Comparison of ENCODE assay signal across 14 cellular contexts in the genomic region with DNA sequence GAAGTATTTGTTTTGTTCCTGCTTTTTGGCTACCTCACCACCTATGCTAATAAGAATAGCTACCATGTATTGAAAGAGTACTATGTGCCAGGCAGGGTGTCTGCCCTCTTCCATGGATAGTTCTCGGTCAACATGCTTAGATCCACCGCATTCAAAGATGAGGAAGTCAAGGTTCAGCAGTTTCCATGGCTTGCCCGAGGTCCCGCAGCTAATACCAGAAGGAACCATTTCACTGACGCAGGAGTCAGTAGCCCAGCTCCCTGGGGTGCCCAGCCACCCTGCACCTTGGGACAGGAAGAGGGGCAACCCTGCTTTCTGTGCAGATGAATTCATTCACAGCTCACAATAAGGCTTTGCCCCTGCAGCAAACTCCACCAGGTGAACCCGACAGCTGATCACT.
A peak's percentile ranks its signal among the peaks of the same experiment; 100 is the strongest.
DNase-seq lines count a peak whose midpoint lies in the region; ATAC-seq and TF ChIP-seq lines count a peak whose summit lies in the region.
"Had no signal": no experiment of that assay in that cellular context is flagged by ENCODE, and none has a peak within 500 bp of the region (broad histone marks: within the 10 kb centered on the region; RNA-seq: fewer than 3 reads in every experiment).

No MANE protein-coding gene starts in this region.

- H2BK15ac ChIP-seq in mesenchymal stem cell (ENCODE audit: low read depth, poor library complexity, severe bottlenecking) = no peak overlapping the region

- H3K18ac ChIP-seq in mesenchymal stem cell (ENCODE audit: low read depth in 1 of 2, low read length in 2 of 2) = no peak overlapping the region

- H3K9ac ChIP-seq in BLaER1 treated with 17β-estradiol and CSF1 and Interleukin-3, amounts not matched to agents 10 nM and 100 nM = no peak overlapping the region
- H3K9ac ChIP-seq in mesenchymal stem cell (ENCODE audit: low read length) = no peak overlapping the region
- H3K9ac ChIP-seq: KMS-11 had no signal

- 87% methylated on average over 5 of the region's 6 CpGs for WGBS in mesenchymal stem cell

- no peak overlapping the region for H2BK12ac ChIP-seq in mesenchymal stem cell (ENCODE audit: low read length in 2 of 2)

- no peak for TF ChIP-seq CTCF in gastrocnemius medialis (IDR thresholded peaks at IDR 0.05 in 4 of 5, conservative IDR thresholded peaks at IDR 0.05 in 1 of 5)

- H2AK5ac ChIP-seq in mesenchymal stem cell (ENCODE audit: low read length, severe bottlenecking) = no peak overlapping the region

- H3K4me2 ChIP-seq in BLaER1 treated with 17β-estradiol and CSF1 and Interleukin-3, amounts not matched to agents 10 nM and 100 nM = peak overlapping the region; percentile 33 to 66 (median 50); a peak in 21 of 22 replicates
- H3K4me2 ChIP-seq in mesenchymal stem cell (ENCODE audit: low read length, poor library complexity, severe bottlenecking) = no peak overlapping the region
- H3K4me2 ChIP-seq: KMS-11 had no signal

- no peaks in the 10 kb centered on the region for H3K79me1 ChIP-seq in mesenchymal stem cell (replicated peaks; ENCODE audit: low read length, poor library complexity, severe bottlenecking)

- H3K36me3 ChIP-seq in BLaER1 treated with 17β-estradiol and CSF1 and Interleukin-3, amounts not matched to agents 10 nM and 100 nM = no peaks in the 10 kb centered on the region
- H3K36me3 ChIP-seq in mesenchymal stem cell (ENCODE audit: control insufficient read depth in 1 of 2, insufficient read depth in 2 of 2, low read depth in 1 of 2, low read length in 2 of 2) = no peaks in the 10 kb centered on the region
- H3K36me3 ChIP-seq in gastrocnemius medialis = no peaks in the 10 kb centered on the region

- no peak overlapping the region for H3K23ac ChIP-seq in mesenchymal stem cell (ENCODE audit: low read length in 2 of 2)

- no peaks in the 10 kb centered on the region for H3K27me3 ChIP-seq in BLaER1 treated with 17β-estradiol and CSF1 and Interleukin-3, amounts not matched to agents 10 nM and 100 nM
- H3K27me3 ChIP-seq in mesenchymal stem cell (ENCODE audit: control insufficient read depth in 1 of 2, insufficient read depth in 1 of 2, low read length in 2 of 2) = peaks cover 0 to 7% of the 10 kb centered on the region in 2 experiments
- no peaks in the 10 kb centered on the region for H3K27me3 ChIP-seq in gastrocnemius medialis

- in situ Hi-C loops in KBM-7 (cut with MboI; ENCODE audit: low pct_unique_long_range_greater_than_20kb, low sequenced_read_pairs) (no loop called here), gastrocnemius medialis (cut with MboI; ENCODE audit: low sequenced_read_pairs in 4 of 4) (loop anchor here in 3 of 4 donors (25.0 kb wide), 2 partner anchors 176 to 324 kb away; no protein-coding TSS in a partner anchor)

- DNase-seq in KBM-7 (peak; percentile 43), mesenchymal stem cell (no peak), gastrocnemius medialis (no peak), DMS79 treated with DMSO at 0.1 percent for 48 hours (lab: John Stamatoyannopoulos, UW) (no peak), DMS153 (lab: John Stamatoyannopoulos, UW) (no peak)
- DNase-seq: ACHN; CD8-positive, alpha-beta memory T cell; HFFc6; IMR-90 had no signal

- no peak overlapping the region for H3K4me3 ChIP-seq in BLaER1 treated with 17β-estradiol and CSF1 and Interleukin-3, amounts not matched to agents 10 nM and 100 nM
- H3K4me3 ChIP-seq in mesenchymal stem cell (ENCODE audit: insufficient read depth in 1 of 2, low read depth in 1 of 2, low read length in 2 of 2) (no peak overlapping the region), gastrocnemius medialis (no peak overlapping the region)

- H3K9me3 ChIP-seq in BLaER1 treated with 17β-estradiol and CSF1 and Interleukin-3, amounts not matched to agents 10 nM and 100 nM (replicated peaks in 1 of 11) = no peaks in the 10 kb centered on the region
- H3K9me3 ChIP-seq in mesenchymal stem cell (ENCODE audit: control insufficient read depth, low read length) (no peaks in the 10 kb centered on the region), gastrocnemius medialis (no peaks in the 10 kb centered on the region)

- H4K91ac ChIP-seq in mesenchymal stem cell (ENCODE audit: low read length) = no peak overlapping the region

- H4K8ac ChIP-seq in mesenchymal stem cell (ENCODE audit: low read length) = peak overlapping the region; percentile 14

- H2BK120ac ChIP-seq in mesenchymal stem cell (ENCODE audit: low read depth, low read length) = no peak overlapping the region

- H2AFZ ChIP-seq in mesenchymal stem cell (ENCODE audit: low read depth, low read length) = no peak overlapping the region

- H3K4ac ChIP-seq in mesenchymal stem cell (ENCODE audit: low read depth in 1 of 2, low read length in 2 of 2) = no peak overlapping the region

- H4K20me1 ChIP-seq in BLaER1 treated with 17β-estradiol and CSF1 and Interleukin-3, amounts not matched to agents 10 nM and 100 nM = no peaks in the 10 kb centered on the region

- intact Hi-C loops in gastrocnemius medialis (cut with DNase I; ENCODE audit: low total_unique reads) = no loop called here

- TF ChIP-seq POLR2A in gastrocnemius medialis (IDR thresholded peaks at IDR 0.05) = no peak

- peak overlapping the region in 1 of 2 experiments; percentile 31 for H3K14ac ChIP-seq in mesenchymal stem cell (ENCODE audit: low read length in 2 of 2)

- ATAC-seq in gastrocnemius medialis = no peak
- ATAC-seq in HG03095 (IDR thresholded peaks at IDR 0.05; ENCODE audit: unreplicated experiment) = no peak
- ATAC-seq in GM21526 (IDR thresholded peaks at IDR 0.05; ENCODE audit: low FRiP score, unreplicated experiment) = no peak

- H3K4me1 ChIP-seq in BLaER1 treated with 17β-estradiol and CSF1 and Interleukin-3, amounts not matched to agents 10 nM and 100 nM = peaks cover 24 to 43% (median 32%) of the 10 kb centered on the region in 10 experiments
- H3K4me1 ChIP-seq in mesenchymal stem cell (ENCODE audit: control insufficient read depth, insufficient read depth, low read depth, low read length) (peaks cover 2% of the 10 kb centered on the region), gastrocnemius medialis (peaks cover 31 to 56% of the 10 kb centered on the region in 2 donors)

- H2BK5ac ChIP-seq in mesenchymal stem cell (ENCODE audit: low read depth, low read length, poor library complexity, severe bottlenecking) = no peak overlapping the region

- H3K27ac ChIP-seq in BLaER1 treated with 17β-estradiol and CSF1 and Interleukin-3, amounts not matched to agents 10 nM and 100 nM = no peak overlapping the region
- H3K27ac ChIP-seq in mesenchymal stem cell (ENCODE audit: low read length, poor library complexity, severe bottlenecking) (no peak overlapping the region), gastrocnemius medialis (peak overlapping the region; percentile 24 to 96 (median 44))
- H3K27ac ChIP-seq: C4-2B, KMS-11 had no signal

Comparison
In these comparisons a context has a peak if more than half of its experiments do, and no peak if none do; other contexts are left out.
1. H3K27ac ChIP-seq: peak in gastrocnemius medialis (4 of 4); none in BLaER1 treated with 17β-estradiol and CSF1 and Interleukin-3, amounts not matched to agents 10 nM and 100 nM (0 of 11) and mesenchymal stem cell (single experiment).